Comparison of ENCODE assay signal across 8 cellular contexts in the genomic region with DNA sequence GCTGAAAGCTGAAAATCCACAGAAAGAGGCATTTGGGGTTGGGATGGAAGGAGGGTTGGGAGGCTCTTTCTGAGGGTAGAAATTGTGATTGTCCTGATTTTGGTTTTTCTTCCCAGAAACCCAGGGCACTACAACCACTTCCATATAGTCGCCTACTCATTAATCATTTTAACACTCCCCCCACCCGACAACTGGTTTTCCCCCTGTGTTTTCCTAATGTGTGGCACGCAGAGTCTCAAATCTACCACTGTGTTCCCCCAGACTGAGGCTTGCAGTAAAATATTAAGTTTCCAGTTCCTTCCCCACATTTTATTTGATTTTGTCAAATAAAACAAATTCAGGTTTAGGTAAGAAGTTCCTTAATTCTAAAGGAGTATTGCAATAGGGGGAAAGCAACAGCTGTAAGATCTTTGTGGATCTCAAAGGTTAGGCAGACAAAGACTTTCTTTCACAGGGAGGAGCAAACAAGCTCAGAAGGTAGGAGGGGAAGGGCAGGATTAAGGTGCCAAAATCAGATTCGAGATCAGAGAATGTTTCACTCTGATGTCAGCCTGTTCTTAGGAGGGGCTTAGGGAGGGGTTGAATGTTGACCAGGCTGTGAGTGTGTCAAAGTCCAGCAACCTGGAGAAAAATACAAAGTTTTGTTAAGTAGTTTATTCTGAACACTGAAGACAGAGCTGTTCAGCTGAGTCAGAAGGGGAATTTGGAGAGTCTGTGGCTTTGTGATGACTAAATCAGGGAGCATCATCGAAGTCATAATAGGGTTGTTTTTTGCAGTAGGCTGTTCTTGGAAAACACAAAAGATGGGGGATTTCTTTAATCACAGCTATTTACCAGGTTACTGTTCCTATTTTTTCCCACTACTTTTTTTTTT. TPM values are rescaled to one million over a fixed set of nuclear protein-coding genes. Genes with fewer than 3 reads are reported as not detected.
DNase-seq lines count a peak whose midpoint lies in the region; ATAC-seq and TF ChIP-seq lines count a peak whose summit lies in the region.

No MANE protein-coding gene starts in this region.

- intact Hi-C loops in esophagus squamous epithelium (cut with DNase I), result no loop called here

- TF ChIP-seq POLR2A in esophagus squamous epithelium (IDR thresholded peaks at IDR 0.05), result no peak

- H3K9me3 ChIP-seq in esophagus squamous epithelium, result no peaks in the 10 kb centered on the region

- WGBS in esophagus squamous epithelium, 2 donors, result 10 to 17% methylated on average over 5 of the region's 5 CpGs

- ATAC-seq in GM19025 (IDR thresholded peaks at IDR 0.05; ENCODE audit: low read depth, unreplicated experiment) (peak; percentile 47), HG03175 (IDR thresholded peaks at IDR 0.05; ENCODE audit: unreplicated experiment) (peak; percentile 55)

- peaks cover 28 to 82% (median 55%) of the 10 kb centered on the region in 3 donors for H3K4me1 ChIP-seq in esophagus squamous epithelium

- H3K27ac ChIP-seq in esophagus squamous epithelium (peak overlapping the region; percentile 50 to 98 (median 92)), skin epidermis (peak overlapping the region in 20 of 21 experiments; percentile 13 to 100 (median 84))

- H3K27me3 ChIP-seq in esophagus squamous epithelium, result no peaks in the 10 kb centered on the region

- peaks cover 0 to 17% (median 6%) of the 10 kb centered on the region in 3 donors for H3K36me3 ChIP-seq in esophagus squamous epithelium

- DNase-seq in AML-193 (lab: John Stamatoyannopoulos, UW) (peak; percentile 8), T-helper 9 cell (peak; percentile 18), esophagus squamous epithelium (lab: John Stamatoyannopoulos, UW) (no peak), T1000 (lab: John Stamatoyannopoulos, UW) (no peak), NCI-H510A (lab: John Stamatoyannopoulos, UW) (no peak)

- no peak for TF ChIP-seq CTCF in esophagus squamous epithelium (IDR thresholded peaks at IDR 0.05)

- H3K4me3 ChIP-seq in esophagus squamous epithelium, result peak overlapping the region in 1 of 4 donors; percentile 22
- peak overlapping the region in 3 of 7 experiments; percentile 5 to 91 (median 22) for H3K4me3 ChIP-seq in skin epidermis

RNA-seq across cellular contexts. Expression of a gene that starts 3.6 kb away (rescaled TPM):
- 10 to 100 TPM in 3 of 4 donors, 1 to 10 TPM in 1; 9.9 to 14.7 (median 12.4) TPM for total RNA-seq in esophagus squamous epithelium

Comparison
In these comparisons a context has a peak if more than half of its experiments do, and no peak if none do; other contexts are left out.
1. DNase-seq: peak in AML-193 (2 of 2) and T-helper 9 cell (single experiment); none in esophagus squamous epithelium (single experiment), T1000 (single experiment) and NCI-H510A (single experiment).